ENCODE assay signal across 15 cellular contexts in the genomic region with DNA sequence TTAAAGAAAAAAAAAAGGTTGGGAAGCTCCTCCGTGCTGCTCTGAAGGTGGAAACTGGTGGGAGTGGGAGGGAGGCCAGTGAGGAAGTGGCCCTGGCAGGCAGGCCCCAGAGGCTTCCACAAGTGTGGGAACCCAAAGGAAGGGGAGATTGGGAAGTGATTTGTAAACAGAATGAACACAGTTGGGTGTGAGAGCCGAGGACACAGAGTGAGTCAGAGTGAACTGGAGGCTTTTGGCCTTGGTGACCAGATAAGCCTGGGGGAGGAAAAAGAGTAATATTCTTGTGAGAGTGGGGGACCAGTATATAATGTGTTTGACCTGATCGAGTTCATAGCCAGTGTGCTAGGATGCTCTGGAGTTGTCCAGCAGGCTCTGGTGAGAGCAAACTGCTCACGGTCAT. TPM values are rescaled to one million over a fixed set of nuclear protein-coding genes. Genes with fewer than 3 reads are reported as not detected.
A peak's percentile ranks its signal among the peaks of the same experiment; 100 is the strongest.
DNase-seq lines count a peak whose midpoint lies in the region; ATAC-seq and TF ChIP-seq lines count a peak whose summit lies in the region.
"Had no signal": no experiment of that assay in that cellular context is flagged by ENCODE, and none has a peak within 500 bp of the region (broad histone marks: within the 10 kb centered on the region; RNA-seq: fewer than 3 reads in every experiment).

No MANE protein-coding gene starts in this region.

- H2AK5ac ChIP-seq in IMR-90 (ENCODE audit: low read depth, low read length): no peak overlapping the region

- 0 out of 2 replicates have a peak overlapping the region, but pooled peaks have one; percentile 2 for H3K4ac ChIP-seq in IMR-90 (ENCODE audit: low read depth, low read length)

- peaks cover 15 to 92% (median 47%) of the 10 kb centered on the region in 3 donors for H3K36me3 Mint-ChIP-seq in naive thymus-derived CD8-positive, alpha-beta T cell

- H3K4me1 Mint-ChIP-seq in naive thymus-derived CD8-positive, alpha-beta T cell: peaks cover 2 to 10% (median 6%) of the 10 kb centered on the region in 4 donors

- no peak overlapping the region for H2BK15ac ChIP-seq in IMR-90 (ENCODE audit: low read depth, low read length)

- ATAC-seq in IMR-90 (ENCODE audit: low read depth): peak; percentile 38
- ATAC-seq in naive thymus-derived CD8-positive, alpha-beta T cell: no peak

- in situ Hi-C loops in IMR-90 (cut with MboI; ENCODE audit: low sequenced_read_pairs): no loop called here

- peaks cover 16% of the 10 kb centered on the region for H3K4me1 ChIP-seq in IMR-90 (ENCODE audit: control insufficient read depth, insufficient read depth, low read length)
- H3K4me1 ChIP-seq: tibial artery had no signal

- H3K9me3 Mint-ChIP-seq in naive thymus-derived CD8-positive, alpha-beta T cell: peaks cover 0 to 10% (median 4%) of the 10 kb centered on the region in 9 donors

- H3K79me1 ChIP-seq in IMR-90 (ENCODE audit: low read depth in 1 of 2, low read length in 2 of 2): peaks cover 24 to 77% of the 10 kb centered on the region in 2 experiments

- no peaks in the 10 kb centered on the region for H3K27me3 ChIP-seq in IMR-90 (ENCODE audit: control insufficient read depth, insufficient read depth, low read length)
- H3K27me3 ChIP-seq: tibial artery had no signal

- TF ChIP-seq RAD21 in IMR-90 (IDR thresholded peaks at IDR 0.05; ENCODE audit: low read length): no peak

- DNase-seq in CD1c-positive myeloid dendritic cell (ENCODE audit: extremely low spot score) (peak; percentile 55), IMR-90 (peak; percentile 71), choroid plexus epithelial cell (ENCODE audit: low read depth) (peak; percentile 57), posterior vena cava (ENCODE audit: low spot score) (no peak), NCI-H2107 (lab: John Stamatoyannopoulos, UW) (no peak), NCI-H524 treated with DMSO at 0.1 percent for 48 hours (lab: John Stamatoyannopoulos, UW) (no peak), NCI-H187 (lab: John Stamatoyannopoulos, UW) (no peak)
- DNase-seq in naive thymus-derived CD8-positive, alpha-beta T cell: no peak
- DNase-seq: islet precursor cell, NCI-H2227 treated with DMSO at 0.1 percent for 48 hours, tibial artery had no signal

- H3K9me1 ChIP-seq in IMR-90 (ENCODE audit: insufficient read depth, low read length): peaks cover 11% of the 10 kb centered on the region

- intact Hi-C loops in IMR-90 (cut with micrococcal nuclease) (loop anchor here (5.0 kb wide), 1 partner anchor 443 kb away; no protein-coding TSS in a partner anchor), posterior vena cava (cut with DNase I) (no loop called here)

- H3K9ac ChIP-seq in IMR-90 (ENCODE audit: low read depth, low read length): no peak overlapping the region
- H3K9ac ChIP-seq: KMS-11 had no signal

- H3K27me3 Mint-ChIP-seq in naive thymus-derived CD8-positive, alpha-beta T cell: no peaks in the 10 kb centered on the region

- H3K23ac ChIP-seq in IMR-90 (ENCODE audit: low read depth, low read length): no peak overlapping the region

- CTCF ChIA-PET in IMR-90 (lab: Yijun Ruan, JAX): no interaction called here

- no peak overlapping the region; the same call in 1 of the 2 replicates for H3K14ac ChIP-seq in IMR-90 (replicated peaks; ENCODE audit: low read depth, low read length)

- H3K4me3 ChIP-seq in IMR-90 (ENCODE audit: insufficient read depth, low read depth, low read length) (no peak overlapping the region), choroid plexus epithelial cell (ENCODE audit: low read depth, low read length) (no peak overlapping the region)
- H3K4me3 ChIP-seq: tibial artery had no signal

- no peaks in the 10 kb centered on the region for H3K9me3 ChIP-seq in IMR-90 (ENCODE audit: control insufficient read depth, insufficient read depth, low read length)
- H3K9me3 ChIP-seq: tibial artery had no signal

- H3K18ac ChIP-seq in IMR-90 (ENCODE audit: low read depth, low read length): no peak overlapping the region

- no peak overlapping the region for H4K5ac ChIP-seq in IMR-90 (ENCODE audit: low read depth, low read length)

- H4K8ac ChIP-seq in IMR-90 (ENCODE audit: low read depth in 2 of 2, low read length in 2 of 2): peak overlapping the region in 1 of 2 experiments; percentile 5; a peak in 1 of 4 replicates

- TF ChIP-seq CTCF in IMR-90 (conservative IDR thresholded peaks at IDR 0.05; ENCODE audit: low read depth, low read length) (no peak), choroid plexus epithelial cell (conservative IDR thresholded peaks at IDR 0.05; ENCODE audit: low read depth, low read length) (no peak)

- H2BK120ac ChIP-seq in IMR-90 (ENCODE audit: low read depth, low read length): no peak overlapping the region

- dilution Hi-C loops in IMR-90 (cut with HindIII; ENCODE audit: low sequenced_read_pairs, unreplicated experiment): no loop called here

- peaks cover 40% of the 10 kb centered on the region for H4K20me1 ChIP-seq in IMR-90 (ENCODE audit: insufficient read depth, low read length)

- no peak overlapping the region for H3K56ac ChIP-seq in IMR-90 (ENCODE audit: extremely low read depth, insufficient read depth, low read length)

- H3K27ac Mint-ChIP-seq in naive thymus-derived CD8-positive, alpha-beta T cell: peak overlapping the region in 8 of 10 donors; percentile 24 to 94 (median 52)

- H2BK5ac ChIP-seq in IMR-90 (ENCODE audit: low read depth, low read length, poor library complexity, severe bottlenecking): no peak overlapping the region

- no peak overlapping the region for H3K4me2 ChIP-seq in IMR-90 (ENCODE audit: low read depth, low read length)
- H3K4me2 ChIP-seq: KMS-11 had no signal

- H3K36me3 ChIP-seq in IMR-90 (ENCODE audit: control insufficient read depth, insufficient read depth, low read length): peaks cover 53% of the 10 kb centered on the region

- no TSS peak for BruUV-seq in IMR-90 (replicated peaks; lab: Mats Ljungman, UMichigan)

- POLR2A ChIA-PET in IMR-90 (lab: Charles Lee; ENCODE audit: unreplicated experiment): no interaction called here
- POLR2A ChIA-PET in naive thymus-derived CD8-positive, alpha-beta T cell (lab: Charles Lee): no interaction called here

- H2AK9ac ChIP-seq in IMR-90 (replicated peaks; ENCODE audit: low read depth, low read length, poor library complexity): no peak overlapping the region

- H4K91ac ChIP-seq in IMR-90 (ENCODE audit: insufficient read depth, low read depth, low read length): no peak overlapping the region

- TF ChIP-seq POLR2A in IMR-90 (IDR thresholded peaks at IDR 0.05; ENCODE audit: low read depth, low read length): no peak

- 0 out of 2 replicates have a peak overlapping the region, but pooled peaks have one; percentile 35 for H3K27ac ChIP-seq in IMR-90 (ENCODE audit: insufficient read depth, low read length)
- H3K27ac ChIP-seq: epithelial cell of prostate, KMS-11, tibial artery, VCaP had no signal

- H3K4me3 Mint-ChIP-seq in naive thymus-derived CD8-positive, alpha-beta T cell: no peak overlapping the region

- no peak overlapping the region for H2BK20ac ChIP-seq in IMR-90 (ENCODE audit: low read depth, low read length)

- WGBS in IMR-90 (ENCODE audit: extremely low coverage in 2 of 2, insufficient read length in 1 of 2), 2 experiments: 0% methylated on average over 1 of the region's 4 CpGs; no CpG with 5 or more reads in 1 of the 2 experiments

- no peak overlapping the region for H2AFZ ChIP-seq in IMR-90 (replicated peaks; ENCODE audit: low read length, poor library complexity)

TF ChIP-seq in IMR-90, 13 proteins besides CTCF, POLR2A, EP300 and RAD21:
- TF ChIP-seq BHLHE40 (IDR thresholded peaks at IDR 0.05; ENCODE audit: low read depth, low read length) (0 out of 2 replicates have a peak, but pooled peaks have one; percentile 5), FOS (IDR thresholded peaks at IDR 0.05; ENCODE audit: low read depth, low read length) (0 out of 2 replicates have a peak, but pooled peaks have one; percentile 22)
- TF ChIP-seq, protein P1, sequence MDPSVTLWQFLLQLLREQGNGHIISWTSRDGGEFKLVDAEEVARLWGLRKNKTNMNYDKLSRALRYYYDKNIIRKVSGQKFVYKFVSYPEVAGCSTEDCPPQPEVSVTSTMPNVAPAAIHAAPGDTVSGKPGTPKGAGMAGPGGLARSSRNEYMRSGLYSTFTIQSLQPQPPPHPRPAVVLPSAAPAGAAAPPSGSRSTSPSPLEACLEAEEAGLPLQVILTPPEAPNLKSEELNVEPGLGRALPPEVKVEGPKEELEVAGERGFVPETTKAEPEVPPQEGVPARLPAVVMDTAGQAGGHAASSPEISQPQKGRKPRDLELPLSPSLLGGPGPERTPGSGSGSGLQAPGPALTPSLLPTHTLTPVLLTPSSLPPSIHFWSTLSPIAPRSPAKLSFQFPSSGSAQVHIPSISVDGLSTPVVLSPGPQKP (IDR thresholded peaks at IDR 0.05; ENCODE audit: borderline replicate concordance, low read depth, low read length): no peak

RNA-seq across cellular contexts. Expression of a gene that starts 23.0 kb away (rescaled TPM):
- total RNA-seq in IMR-90 (2012; rRNA removed): 65.6 and 65.8 TPM in 2 replicates
- 43.5 and 44.4 TPM in 2 replicates for polyA plus RNA-seq in IMR-90 (2012; rRNA removed)
- polyA plus RNA-seq in IMR-90 (2012; cell fraction: cytosol; rRNA removed): 35.3 and 42.3 TPM in 2 replicates
- polyA plus RNA-seq in IMR-90 (2012; cell fraction: nucleus; rRNA removed; ENCODE audit: low replicate concordance): 21.5 and 30.4 TPM in 2 replicates
- total RNA-seq in naive thymus-derived CD8-positive, alpha-beta T cell: 10 to 100 TPM; 32.4 to 33.0 TPM
- 10 to 100 TPM; 43.5 to 56.3 (median 47.5) TPM for polyA plus RNA-seq in naive thymus-derived CD8-positive, alpha-beta T cell
- 10 to 100 TPM; 21.6 to 23.9 TPM for total RNA-seq in posterior vena cava

RNA-seq across cellular contexts. Expression of a gene that starts 34.6 kb away (rescaled TPM):
- total RNA-seq in IMR-90 (2012; rRNA removed) (not detected in 2 replicates), posterior vena cava (not detected)
- not detected in 2 replicates for polyA plus RNA-seq in IMR-90 (2012; rRNA removed)
- not detected in 2 replicates for polyA plus RNA-seq in IMR-90 (2012; cell fraction: cytosol; rRNA removed)
- polyA plus RNA-seq in IMR-90 (2012; cell fraction: nucleus; rRNA removed; ENCODE audit: low replicate concordance): not detected in 2 replicates
- total RNA-seq in naive thymus-derived CD8-positive, alpha-beta T cell: not detected
- polyA plus RNA-seq in naive thymus-derived CD8-positive, alpha-beta T cell: not detected
- total RNA-seq: Daoy had no signal

Comparison
In these comparisons a context has a peak if more than half of its experiments do, and no peak if none do; other contexts are left out.
1. DNase-seq: peak in CD1c-positive myeloid dendritic cell (single experiment), IMR-90 (single experiment) and choroid plexus epithelial cell (single experiment); none in naive thymus-derived CD8-positive, alpha-beta T cell (0 of 10), posterior vena cava (single experiment), NCI-H2107 (single experiment), NCI-H524 treated with DMSO at 0.1 percent for 48 hours (single experiment) and NCI-H187 (0 of 2).